3 cellular contexts compared by ENCODE assay signal in the genomic region with DNA sequence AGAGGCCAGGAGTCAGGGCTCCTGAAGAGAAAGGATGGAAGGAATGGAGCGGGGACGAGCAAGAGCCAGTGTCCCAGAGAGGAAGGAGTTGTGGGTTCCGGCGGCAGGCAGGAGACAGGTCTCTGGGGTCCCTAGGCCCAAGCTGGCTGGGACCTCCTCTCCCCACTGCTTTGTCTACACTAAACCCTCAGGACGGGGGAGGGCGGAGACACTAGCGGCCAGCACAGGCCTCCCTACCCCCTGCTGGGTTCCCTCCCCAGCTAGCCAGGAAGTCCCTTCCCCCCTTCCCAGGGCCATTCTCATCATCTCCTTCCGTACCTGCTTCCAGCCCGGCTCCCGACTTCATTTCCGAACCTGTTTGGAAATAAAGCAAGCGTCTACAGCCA.
TF ChIP-seq lines count a peak whose summit lies in the region.

No MANE protein-coding gene starts in this region.

TF ChIP-seq in HepG2, 621 proteins besides CTCF, POLR2A, EP300 and RAD21 (continues in another document):
- TF ChIP-seq ZNF101 (CRISPR knock-in tag; IDR thresholded peaks at IDR 0.05; ENCODE audit: borderline replicate concordance, low read depth) = no peak
- TF ChIP-seq FOSL2 (CRISPR knock-in tag; IDR thresholded peaks at IDR 0.05) = no peak
- no peak for TF ChIP-seq ZNF562 (CRISPR knock-in tag; IDR thresholded peaks at IDR 0.05; ENCODE audit: borderline replicate concordance)
- no peak for TF ChIP-seq MYNN (CRISPR knock-in tag; IDR thresholded peaks at IDR 0.05; ENCODE audit: low read depth)
- TF ChIP-seq, protein P1, sequence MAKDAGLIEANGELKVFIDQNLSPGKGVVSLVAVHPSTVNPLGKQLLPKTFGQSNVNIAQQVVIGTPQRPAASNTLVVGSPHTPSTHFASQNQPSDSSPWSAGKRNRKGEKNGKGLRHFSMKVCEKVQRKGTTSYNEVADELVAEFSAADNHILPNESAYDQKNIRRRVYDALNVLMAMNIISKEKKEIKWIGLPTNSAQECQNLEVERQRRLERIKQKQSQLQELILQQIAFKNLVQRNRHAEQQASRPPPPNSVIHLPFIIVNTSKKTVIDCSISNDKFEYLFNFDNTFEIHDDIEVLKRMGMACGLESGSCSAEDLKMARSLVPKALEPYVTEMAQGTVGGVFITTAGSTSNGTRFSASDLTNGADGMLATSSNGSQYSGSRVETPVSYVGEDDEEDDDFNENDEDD (CRISPR knock-in tag; IDR thresholded peaks at IDR 0.05; ENCODE audit: borderline replicate concordance) = no peak
- TF ChIP-seq, protein P2, sequence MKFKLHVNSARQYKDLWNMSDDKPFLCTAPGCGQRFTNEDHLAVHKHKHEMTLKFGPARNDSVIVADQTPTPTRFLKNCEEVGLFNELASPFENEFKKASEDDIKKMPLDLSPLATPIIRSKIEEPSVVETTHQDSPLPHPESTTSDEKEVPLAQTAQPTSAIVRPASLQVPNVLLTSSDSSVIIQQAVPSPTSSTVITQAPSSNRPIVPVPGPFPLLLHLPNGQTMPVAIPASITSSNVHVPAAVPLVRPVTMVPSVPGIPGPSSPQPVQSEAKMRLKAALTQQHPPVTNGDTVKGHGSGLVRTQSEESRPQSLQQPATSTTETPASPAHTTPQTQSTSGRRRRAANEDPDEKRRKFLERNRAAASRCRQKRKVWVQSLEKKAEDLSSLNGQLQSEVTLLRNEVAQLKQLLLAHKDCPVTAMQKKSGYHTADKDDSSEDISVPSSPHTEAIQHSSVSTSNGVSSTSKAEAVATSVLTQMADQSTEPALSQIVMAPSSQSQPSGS (CRISPR knock-in tag; IDR thresholded peaks at IDR 0.05) = no peak
- TF ChIP-seq, protein P3, sequence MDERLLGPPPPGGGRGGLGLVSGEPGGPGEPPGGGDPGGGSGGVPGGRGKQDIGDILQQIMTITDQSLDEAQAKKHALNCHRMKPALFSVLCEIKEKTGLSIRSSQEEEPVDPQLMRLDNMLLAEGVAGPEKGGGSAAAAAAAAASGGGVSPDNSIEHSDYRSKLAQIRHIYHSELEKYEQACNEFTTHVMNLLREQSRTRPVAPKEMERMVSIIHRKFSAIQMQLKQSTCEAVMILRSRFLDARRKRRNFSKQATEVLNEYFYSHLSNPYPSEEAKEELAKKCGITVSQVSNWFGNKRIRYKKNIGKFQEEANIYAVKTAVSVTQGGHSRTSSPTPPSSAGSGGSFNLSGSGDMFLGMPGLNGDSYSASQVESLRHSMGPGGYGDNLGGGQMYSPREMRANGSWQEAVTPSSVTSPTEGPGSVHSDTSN (CRISPR knock-in tag; IDR thresholded peaks at IDR 0.05) = no peak
- TF ChIP-seq ZKSCAN1 (IDR thresholded peaks at IDR 0.05; ENCODE audit: low read length) = no peak
- no peak for TF ChIP-seq ZNF121 (CRISPR knock-in tag; IDR thresholded peaks at IDR 0.05)
- no peak for TF ChIP-seq ZSCAN30 (CRISPR knock-in tag; IDR thresholded peaks at IDR 0.05)
- no peak for TF ChIP-seq ZNF160 (CRISPR knock-in tag; IDR thresholded peaks at IDR 0.05)
- TF ChIP-seq AGO2 (optimal IDR thresholded peaks at IDR 0.05; ENCODE audit: low read depth, low read length) = no peak
- TF ChIP-seq, protein P4, sequence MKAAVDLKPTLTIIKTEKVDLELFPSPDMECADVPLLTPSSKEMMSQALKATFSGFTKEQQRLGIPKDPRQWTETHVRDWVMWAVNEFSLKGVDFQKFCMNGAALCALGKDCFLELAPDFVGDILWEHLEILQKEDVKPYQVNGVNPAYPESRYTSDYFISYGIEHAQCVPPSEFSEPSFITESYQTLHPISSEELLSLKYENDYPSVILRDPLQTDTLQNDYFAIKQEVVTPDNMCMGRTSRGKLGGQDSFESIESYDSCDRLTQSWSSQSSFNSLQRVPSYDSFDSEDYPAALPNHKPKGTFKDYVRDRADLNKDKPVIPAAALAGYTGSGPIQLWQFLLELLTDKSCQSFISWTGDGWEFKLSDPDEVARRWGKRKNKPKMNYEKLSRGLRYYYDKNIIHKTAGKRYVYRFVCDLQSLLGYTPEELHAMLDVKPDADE (CRISPR knock-in tag; IDR thresholded peaks at IDR 0.05) = no peak
- no peak for TF ChIP-seq ZNF746 (CRISPR knock-in tag; IDR thresholded peaks at IDR 0.05)
- TF ChIP-seq ZSCAN25 (CRISPR knock-in tag; IDR thresholded peaks at IDR 0.05) = no peak

TF ChIP-seq in H1, 55 proteins besides CTCF, POLR2A, EP300 and RAD21:
- TF ChIP-seq, protein P5, sequence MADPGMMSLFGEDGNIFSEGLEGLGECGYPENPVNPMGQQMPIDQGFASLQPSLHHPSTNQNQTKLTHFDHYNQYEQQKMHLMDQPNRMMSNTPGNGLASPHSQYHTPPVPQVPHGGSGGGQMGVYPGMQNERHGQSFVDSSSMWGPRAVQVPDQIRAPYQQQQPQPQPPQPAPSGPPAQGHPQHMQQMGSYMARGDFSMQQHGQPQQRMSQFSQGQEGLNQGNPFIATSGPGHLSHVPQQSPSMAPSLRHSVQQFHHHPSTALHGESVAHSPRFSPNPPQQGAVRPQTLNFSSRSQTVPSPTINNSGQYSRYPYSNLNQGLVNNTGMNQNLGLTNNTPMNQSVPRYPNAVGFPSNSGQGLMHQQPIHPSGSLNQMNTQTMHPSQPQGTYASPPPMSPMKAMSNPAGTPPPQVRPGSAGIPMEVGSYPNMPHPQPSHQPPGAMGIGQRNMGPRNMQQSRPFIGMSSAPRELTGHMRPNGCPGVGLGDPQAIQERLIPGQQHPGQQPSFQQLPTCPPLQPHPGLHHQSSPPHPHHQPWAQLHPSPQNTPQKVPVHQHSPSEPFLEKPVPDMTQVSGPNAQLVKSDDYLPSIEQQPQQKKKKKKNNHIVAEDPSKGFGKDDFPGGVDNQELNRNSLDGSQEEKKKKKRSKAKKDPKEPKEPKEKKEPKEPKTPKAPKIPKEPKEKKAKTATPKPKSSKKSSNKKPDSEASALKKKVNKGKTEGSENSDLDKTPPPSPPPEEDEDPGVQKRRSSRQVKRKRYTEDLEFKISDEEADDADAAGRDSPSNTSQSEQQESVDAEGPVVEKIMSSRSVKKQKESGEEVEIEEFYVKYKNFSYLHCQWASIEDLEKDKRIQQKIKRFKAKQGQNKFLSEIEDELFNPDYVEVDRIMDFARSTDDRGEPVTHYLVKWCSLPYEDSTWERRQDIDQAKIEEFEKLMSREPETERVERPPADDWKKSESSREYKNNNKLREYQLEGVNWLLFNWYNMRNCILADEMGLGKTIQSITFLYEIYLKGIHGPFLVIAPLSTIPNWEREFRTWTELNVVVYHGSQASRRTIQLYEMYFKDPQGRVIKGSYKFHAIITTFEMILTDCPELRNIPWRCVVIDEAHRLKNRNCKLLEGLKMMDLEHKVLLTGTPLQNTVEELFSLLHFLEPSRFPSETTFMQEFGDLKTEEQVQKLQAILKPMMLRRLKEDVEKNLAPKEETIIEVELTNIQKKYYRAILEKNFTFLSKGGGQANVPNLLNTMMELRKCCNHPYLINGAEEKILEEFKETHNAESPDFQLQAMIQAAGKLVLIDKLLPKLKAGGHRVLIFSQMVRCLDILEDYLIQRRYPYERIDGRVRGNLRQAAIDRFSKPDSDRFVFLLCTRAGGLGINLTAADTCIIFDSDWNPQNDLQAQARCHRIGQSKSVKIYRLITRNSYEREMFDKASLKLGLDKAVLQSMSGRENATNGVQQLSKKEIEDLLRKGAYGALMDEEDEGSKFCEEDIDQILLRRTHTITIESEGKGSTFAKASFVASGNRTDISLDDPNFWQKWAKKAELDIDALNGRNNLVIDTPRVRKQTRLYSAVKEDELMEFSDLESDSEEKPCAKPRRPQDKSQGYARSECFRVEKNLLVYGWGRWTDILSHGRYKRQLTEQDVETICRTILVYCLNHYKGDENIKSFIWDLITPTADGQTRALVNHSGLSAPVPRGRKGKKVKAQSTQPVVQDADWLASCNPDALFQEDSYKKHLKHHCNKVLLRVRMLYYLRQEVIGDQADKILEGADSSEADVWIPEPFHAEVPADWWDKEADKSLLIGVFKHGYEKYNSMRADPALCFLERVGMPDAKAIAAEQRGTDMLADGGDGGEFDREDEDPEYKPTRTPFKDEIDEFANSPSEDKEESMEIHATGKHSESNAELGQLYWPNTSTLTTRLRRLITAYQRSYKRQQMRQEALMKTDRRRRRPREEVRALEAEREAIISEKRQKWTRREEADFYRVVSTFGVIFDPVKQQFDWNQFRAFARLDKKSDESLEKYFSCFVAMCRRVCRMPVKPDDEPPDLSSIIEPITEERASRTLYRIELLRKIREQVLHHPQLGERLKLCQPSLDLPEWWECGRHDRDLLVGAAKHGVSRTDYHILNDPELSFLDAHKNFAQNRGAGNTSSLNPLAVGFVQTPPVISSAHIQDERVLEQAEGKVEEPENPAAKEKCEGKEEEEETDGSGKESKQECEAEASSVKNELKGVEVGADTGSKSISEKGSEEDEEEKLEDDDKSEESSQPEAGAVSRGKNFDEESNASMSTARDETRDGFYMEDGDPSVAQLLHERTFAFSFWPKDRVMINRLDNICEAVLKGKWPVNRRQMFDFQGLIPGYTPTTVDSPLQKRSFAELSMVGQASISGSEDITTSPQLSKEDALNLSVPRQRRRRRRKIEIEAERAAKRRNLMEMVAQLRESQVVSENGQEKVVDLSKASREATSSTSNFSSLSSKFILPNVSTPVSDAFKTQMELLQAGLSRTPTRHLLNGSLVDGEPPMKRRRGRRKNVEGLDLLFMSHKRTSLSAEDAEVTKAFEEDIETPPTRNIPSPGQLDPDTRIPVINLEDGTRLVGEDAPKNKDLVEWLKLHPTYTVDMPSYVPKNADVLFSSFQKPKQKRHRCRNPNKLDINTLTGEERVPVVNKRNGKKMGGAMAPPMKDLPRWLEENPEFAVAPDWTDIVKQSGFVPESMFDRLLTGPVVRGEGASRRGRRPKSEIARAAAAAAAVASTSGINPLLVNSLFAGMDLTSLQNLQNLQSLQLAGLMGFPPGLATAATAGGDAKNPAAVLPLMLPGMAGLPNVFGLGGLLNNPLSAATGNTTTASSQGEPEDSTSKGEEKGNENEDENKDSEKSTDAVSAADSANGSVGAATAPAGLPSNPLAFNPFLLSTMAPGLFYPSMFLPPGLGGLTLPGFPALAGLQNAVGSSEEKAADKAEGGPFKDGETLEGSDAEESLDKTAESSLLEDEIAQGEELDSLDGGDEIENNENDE (IDR thresholded peaks at IDR 0.05; ENCODE audit: insufficient replicate concordance, low read length) = no peak
TF ChIP-seq in H1: peak in this region for 0.

TF ChIP-seq in HEK293T, 16 proteins besides CTCF, POLR2A, EP300 and RAD21:
- TF ChIP-seq SUZ12 (IDR thresholded peaks at IDR 0.05) (no peak), FOXA1 (IDR thresholded peaks at IDR 0.05) (no peak), ARNT (IDR thresholded peaks at IDR 0.05) (no peak), ELF4 (IDR thresholded peaks at IDR 0.05) (no peak), BHLHE40 (IDR thresholded peaks at IDR 0.05; ENCODE audit: borderline replicate concordance) (no peak), LEF1 (IDR thresholded peaks at IDR 0.05; ENCODE audit: borderline replicate concordance) (no peak), L3MBTL2 (conservative IDR thresholded peaks at IDR 0.05) (no peak), NFRKB (IDR thresholded peaks at IDR 0.05) (no peak)
